26 cellular contexts compared by ENCODE assay signal in genomic region chr4:1987296-1987695, GRCh38.
"Had no signal": no experiment of that assay in that cellular context is flagged by ENCODE, and none has a peak within 500 bp of the region (broad histone marks: within the 10 kb centered on the region; RNA-seq: fewer than 3 reads in every experiment).

No MANE protein-coding gene starts in this region.

- H3K4me3 Mint-ChIP-seq: activated CD4-positive, alpha-beta T cell treated with anti-CD3 and anti-CD28 coated beads for 36 hours; activated T-cell treated with anti-CD3 and anti-CD28 coated beads, Interleukin-2, amount 50 U/mL, for 4 hours; activated T-helper 17 cell treated with anti-CD3 and anti-CD28 coated beads, Interleukin-2, amount 50 U/mL, for 72 hours; mesothelial cell of epicardium; naive B cell; neural progenitor cell; T-helper 2 cell treated with Interferon-gamma antibody and Interleukin-4, amounts not matched to agents 5 μg/mL and 100 μg/mL, for 36 hours had no signal

- H3K9me3 ChIP-seq: right lobe of liver, stomach, thyroid gland had no signal

- DNase-seq: activated CD4-positive, alpha-beta T cell treated with anti-CD3 and anti-CD28 coated beads for 36 hours; activated CD4-positive, CD25-positive, alpha-beta regulatory T cell; activated gamma-delta T cell treated with Interleukin-2 at 50 U/mL for 16 hours; activated naive CD4-positive, alpha-beta T cell treated with anti-CD3 and anti-CD28 coated beads, Interleukin-2, amount 50 U/mL, for 16 hours; activated T-cell treated with anti-CD3 and anti-CD28 coated beads, Interleukin-2, amount 50 U/mL, for 4 hours; amniotic stem cell; brain microvascular endothelial cell; foreskin fibroblast; hippocampal formation; left cardiac atrium; mammary epithelial cell; naive B cell; stimulated activated CD4-positive, alpha-beta T cell treated with anti-CD3 and anti-CD28 coated beads, Interleukin-12 subunit alpha, Interleukin-12 subunit beta, amount 100 ng/mL, for 4 hours; stimulated activated CD4-positive, alpha-beta T cell treated with anti-CD3 and anti-CD28 coated beads, Interleukin-4, amount 100 ng/mL, for 1 hour; stomach; T-helper 1 cell; thyroid gland had no signal

- H3K36me3 ChIP-seq: neural progenitor cell had no signal

- H3K4me1 Mint-ChIP-seq: activated CD4-positive, alpha-beta T cell treated with anti-CD3 and anti-CD28 coated beads for 36 hours; activated T-helper 17 cell treated with anti-CD3 and anti-CD28 coated beads, Interleukin-2, amount 50 U/mL, for 72 hours; mesothelial cell of epicardium; neural progenitor cell had no signal

- H3K27me3 ChIP-seq: brain microvascular endothelial cell, neural progenitor cell, right lobe of liver, stomach, thyroid gland had no signal

- H3K27me3 Mint-ChIP-seq: activated CD4-positive, alpha-beta T cell treated with anti-CD3 and anti-CD28 coated beads for 36 hours; activated T-helper 17 cell treated with anti-CD3 and anti-CD28 coated beads, Interleukin-2, amount 50 U/mL, for 72 hours; naive B cell; progenitor cell of endocrine pancreas had no signal

- H3K27ac Mint-ChIP-seq: activated CD4-positive, alpha-beta T cell treated with anti-CD3 and anti-CD28 coated beads for 36 hours; activated T-helper 17 cell treated with anti-CD3 and anti-CD28 coated beads, Interleukin-2, amount 50 U/mL, for 72 hours; mesothelial cell of epicardium; neural progenitor cell; T-helper 2 cell treated with Interferon-gamma antibody and Interleukin-4, amounts not matched to agents 5 μg/mL and 100 μg/mL, for 36 hours had no signal

- H3K36me3 Mint-ChIP-seq: naive B cell had no signal

- H2AFZ ChIP-seq: neural progenitor cell had no signal

- H3K9ac ChIP-seq: neural progenitor cell had no signal

- H3K4me1 ChIP-seq: neural progenitor cell, right lobe of liver, thyroid gland had no signal

- ATAC-seq: activated CD4-positive, alpha-beta T cell treated with anti-CD3 and anti-CD28 coated beads for 36 hours; activated T-helper 17 cell treated with anti-CD3 and anti-CD28 coated beads, Interleukin-2, amount 50 U/mL, for 72 hours; left cardiac atrium; right lobe of liver had no signal

- FAIRE-seq: astrocyte, endothelial cell of umbilical vein, keratinocyte had no signal

- H3K27ac ChIP-seq: brain microvascular endothelial cell, neural progenitor cell, right lobe of liver, stomach, thyroid gland had no signal

- H3K4me2 ChIP-seq: neural progenitor cell had no signal

- H3K4me3 ChIP-seq: neural progenitor cell, right lobe of liver, stomach, thyroid gland had no signal

- H3K9me3 Mint-ChIP-seq: activated T-cell treated with anti-CD3 and anti-CD28 coated beads, Interleukin-2, amount 50 U/mL, for 4 hours; activated T-helper 17 cell treated with anti-CD3 and anti-CD28 coated beads, Interleukin-2, amount 50 U/mL, for 72 hours; mesothelial cell of epicardium; naive B cell; neural progenitor cell; T-helper 2 cell treated with Interferon-gamma antibody and Interleukin-4, amounts not matched to agents 5 μg/mL and 100 μg/mL, for 36 hours had no signal
